ENCODE assay signal across 16 cellular contexts in genomic region chr2:75054296-75054695, GRCh38.
"Had no signal": no experiment of that assay in that cellular context is flagged by ENCODE, and none has a peak within 500 bp of the region (broad histone marks: within the 10 kb centered on the region; RNA-seq: fewer than 3 reads in every experiment).

No MANE protein-coding gene starts in this region.

- H3K4me3 ChIP-seq: ascending aorta, colonic mucosa, SK-N-MC had no signal

- H3K4me1 ChIP-seq: ascending aorta, colonic mucosa had no signal

- H3K4me1 Mint-ChIP-seq: activated naive CD8-positive, alpha-beta T cell treated with anti-CD3 and anti-CD28 coated beads, Interleukin-2, amount 50 U/mL, for 24 hours; T-cell had no signal

- H3K9me3 ChIP-seq: ascending aorta, colonic mucosa had no signal

- H3K36me3 ChIP-seq: ascending aorta, colonic mucosa had no signal

- H3K9me3 Mint-ChIP-seq: activated naive CD4-positive, alpha-beta T cell treated with anti-CD3 and anti-CD28 coated beads, Interleukin-2, amount 50 U/mL, for 72 hours; activated naive CD8-positive, alpha-beta T cell treated with anti-CD3 and anti-CD28 coated beads, Interleukin-2, amount 50 U/mL, for 24 hours; activated T-cell treated with anti-CD3 and anti-CD28 coated beads, Interleukin-2, amount 50 U/mL, for 24 hours; T-cell had no signal

- H3K36me3 Mint-ChIP-seq: activated naive CD4-positive, alpha-beta T cell treated with anti-CD3 and anti-CD28 coated beads, Interleukin-2, amount 50 U/mL, for 72 hours had no signal

- H3K27ac ChIP-seq: ascending aorta, colonic mucosa, SK-N-MC had no signal

- DNase-seq: activated CD4-positive, alpha-beta T cell treated with anti-CD3 and anti-CD28 coated beads for 48 hours; activated CD4-positive, alpha-beta T cell treated with anti-CD3 and anti-CD28 coated beads, Interleukin-2, amount 50 U/mL, for 4 hours; activated CD4-positive, CD25-positive, alpha-beta regulatory T cell treated with anti-CD3 and anti-CD28 coated beads, Interleukin-2, amount 50 U/mL, for 72 hours; activated CD8-positive, alpha-beta T cell treated with anti-CD3 and anti-CD28 coated beads, Interleukin-2, amount 10 ng/mL, durations not matched to agents 7 days and 5 days; activated effector memory CD4-positive, alpha-beta T cell treated with anti-CD3 and anti-CD28 coated beads, Interleukin-2, amount 50 U/mL, for 16 hours; activated naive CD4-positive, alpha-beta T cell treated with Interleukin-2 at 50 U/mL for 16 hours; activated naive CD8-positive, alpha-beta T cell treated with anti-CD3 and anti-CD28 coated beads, Interleukin-2, amount 50 U/mL, for 24 hours; activated T-cell treated with anti-CD3 and anti-CD28 coated beads, Interleukin-2, amount 50 U/mL, for 24 hours; amniotic stem cell; colonic mucosa; NCI-H2107; SIG-M5; T-cell had no signal

- H3K27me3 ChIP-seq: ascending aorta, colonic mucosa had no signal

- ATAC-seq: activated CD8-positive, alpha-beta T cell treated with anti-CD3 and anti-CD28 coated beads, Interleukin-2, amount 10 ng/mL, durations not matched to agents 7 days and 5 days; T-cell had no signal

- H3K4me3 Mint-ChIP-seq: activated CD8-positive, alpha-beta T cell treated with anti-CD3 and anti-CD28 coated beads, Interleukin-2, amount 10 ng/mL, durations not matched to agents 7 days and 5 days; activated naive CD8-positive, alpha-beta T cell treated with anti-CD3 and anti-CD28 coated beads, Interleukin-2, amount 50 U/mL, for 24 hours; activated T-cell treated with anti-CD3 and anti-CD28 coated beads, Interleukin-2, amount 50 U/mL, for 24 hours; T-cell had no signal

- H3K27me3 Mint-ChIP-seq: activated naive CD8-positive, alpha-beta T cell treated with anti-CD3 and anti-CD28 coated beads, Interleukin-2, amount 50 U/mL, for 24 hours; activated T-cell treated with anti-CD3 and anti-CD28 coated beads, Interleukin-2, amount 50 U/mL, for 24 hours; T-cell had no signal

- H3K27ac Mint-ChIP-seq: activated CD8-positive, alpha-beta T cell treated with anti-CD3 and anti-CD28 coated beads, Interleukin-2, amount 10 ng/mL, durations not matched to agents 7 days and 5 days; activated naive CD4-positive, alpha-beta T cell treated with anti-CD3 and anti-CD28 coated beads, Interleukin-2, amount 50 U/mL, for 72 hours; activated naive CD8-positive, alpha-beta T cell treated with anti-CD3 and anti-CD28 coated beads, Interleukin-2, amount 50 U/mL, for 24 hours; activated T-cell treated with anti-CD3 and anti-CD28 coated beads, Interleukin-2, amount 50 U/mL, for 24 hours; T-cell had no signal
